23 cellular contexts compared by ENCODE assay signal in the genomic region with DNA sequence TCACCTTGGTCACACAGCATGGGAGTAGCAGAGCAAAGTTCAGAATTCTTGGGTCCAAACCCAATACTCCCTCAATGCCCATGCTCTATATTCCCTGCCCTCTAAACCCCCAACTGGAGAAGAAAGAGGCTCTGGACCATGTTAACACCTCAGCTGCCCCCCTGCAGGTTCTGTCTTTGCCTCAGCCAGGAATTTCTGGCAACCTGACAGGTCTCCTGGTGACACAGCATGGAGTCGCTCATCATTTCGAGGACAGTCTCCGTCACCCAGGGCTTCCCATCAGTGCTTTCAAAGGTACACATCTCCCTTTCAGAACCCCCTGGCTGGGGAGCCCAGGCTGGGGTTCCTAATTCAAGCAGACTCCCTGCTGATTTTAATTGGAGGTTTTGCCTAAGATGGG.
"Had no signal": no experiment of that assay in that cellular context is flagged by ENCODE, and none has a peak within 500 bp of the region (broad histone marks: within the 10 kb centered on the region; RNA-seq: fewer than 3 reads in every experiment).

No MANE protein-coding gene starts in this region.

- H3K9me3 Mint-ChIP-seq: activated CD4-positive, alpha-beta T cell treated with anti-CD3 and anti-CD28 coated beads, Interleukin-2, amount 10 ng/mL, durations not matched to agents 7 days and 5 days; activated naive CD8-positive, alpha-beta T cell treated with anti-CD3 and anti-CD28 coated beads, Interleukin-2, amount 10 ng/mL, durations not matched to agents 7 days and 5 days had no signal

- H3K36me3 Mint-ChIP-seq: activated naive CD4-positive, alpha-beta T cell treated with anti-CD3 and anti-CD28 coated beads, Interleukin-2, amount 10 ng/mL, durations not matched to agents 7 days and 5 days; activated naive CD8-positive, alpha-beta T cell treated with anti-CD3 and anti-CD28 coated beads, Interleukin-2, amount 10 ng/mL, durations not matched to agents 7 days and 5 days; immature natural killer cell; naive thymus-derived CD4-positive, alpha-beta T cell; stimulated activated naive B cell treated with anti-CD40 and anti-IgM and Interleukin-4, amounts not matched to agents 10 μg/mL and 1 μg/mL and 100 μg/mL, for 72 hours had no signal

- H3K27ac Mint-ChIP-seq: activated CD4-positive, alpha-beta memory T cell treated with anti-CD3 and anti-CD28 coated beads, Interleukin-2, amount 10 ng/mL, durations not matched to agents 7 days and 5 days; activated CD4-positive, alpha-beta T cell treated with anti-CD3 and anti-CD28 coated beads, Interleukin-2, amount 10 ng/mL, durations not matched to agents 7 days and 5 days; activated naive CD4-positive, alpha-beta T cell treated with anti-CD3 and anti-CD28 coated beads, Interleukin-2, amount 10 ng/mL, durations not matched to agents 7 days and 5 days; activated naive CD8-positive, alpha-beta T cell treated with anti-CD3 and anti-CD28 coated beads, Interleukin-2, amount 10 ng/mL, durations not matched to agents 7 days and 5 days; activated T-cell treated with anti-CD3 and anti-CD28 coated beads, Interleukin-2, amount 50 U/mL, for 24 hours; immature natural killer cell; naive thymus-derived CD4-positive, alpha-beta T cell; stimulated activated naive B cell treated with anti-CD40 and anti-IgM and Interleukin-4, amounts not matched to agents 10 μg/mL and 1 μg/mL and 100 μg/mL, for 72 hours had no signal

- H3K27me3 Mint-ChIP-seq: activated CD4-positive, alpha-beta memory T cell treated with anti-CD3 and anti-CD28 coated beads, Interleukin-2, amount 10 ng/mL, durations not matched to agents 7 days and 5 days; activated CD4-positive, alpha-beta T cell treated with anti-CD3 and anti-CD28 coated beads, Interleukin-2, amount 10 ng/mL, durations not matched to agents 7 days and 5 days; activated naive CD4-positive, alpha-beta T cell treated with anti-CD3 and anti-CD28 coated beads, Interleukin-2, amount 10 ng/mL, durations not matched to agents 7 days and 5 days; activated naive CD8-positive, alpha-beta T cell treated with anti-CD3 and anti-CD28 coated beads, Interleukin-2, amount 10 ng/mL, durations not matched to agents 7 days and 5 days; activated T-cell treated with anti-CD3 and anti-CD28 coated beads, Interleukin-2, amount 50 U/mL, for 24 hours; stimulated activated naive B cell treated with anti-CD40 and anti-IgM and Interleukin-4, amounts not matched to agents 10 μg/mL and 1 μg/mL and 100 μg/mL, for 72 hours had no signal

- H3K9me3 ChIP-seq: right atrium auricular region, stomach, thyroid gland, upper lobe of right lung had no signal

- DNase-seq: activated CD4-positive, alpha-beta memory T cell treated with anti-CD3 and anti-CD28 coated beads, Interleukin-2, amount 10 ng/mL, durations not matched to agents 7 days and 5 days; activated CD4-positive, alpha-beta T cell treated with anti-CD3 and anti-CD28 coated beads for 1 hour; activated CD4-positive, alpha-beta T cell treated with anti-CD3 and anti-CD28 coated beads, Interleukin-2, amount 10 ng/mL, durations not matched to agents 7 days and 5 days; activated CD8-positive, alpha-beta memory T cell treated with anti-CD3 and anti-CD28 coated beads, Interleukin-2, amount 50 U/mL, for 48 hours; activated gamma-delta T cell; activated naive CD4-positive, alpha-beta T cell treated with anti-CD3 and anti-CD28 coated beads, Interleukin-2, amount 10 ng/mL, durations not matched to agents 7 days and 5 days; activated naive CD8-positive, alpha-beta T cell treated with anti-CD3 and anti-CD28 coated beads, Interleukin-2, amount 10 ng/mL, durations not matched to agents 7 days and 5 days; activated T-cell treated with anti-CD3 and anti-CD28 coated beads, Interleukin-2, amount 50 U/mL, for 24 hours; central memory CD4-positive, alpha-beta T cell; dermis blood vessel endothelial cell; effector CD8-positive, alpha-beta T cell; immature natural killer cell; kidney; midbrain; naive thymus-derived CD4-positive, alpha-beta T cell; stimulated activated CD4-positive, alpha-beta T cell treated with anti-CD3 and anti-CD28 coated beads, Interleukin-1b, Interleukin-23, amount 100 ng/mL, for 48 hours; stimulated activated naive B cell treated with anti-CD40 and anti-IgM and Interleukin-4, amounts not matched to agents 10 μg/mL and 1 μg/mL and 100 μg/mL, for 72 hours; stomach; T-helper 2 cell; thyroid gland; upper lobe of right lung had no signal

- H3K4me3 ChIP-seq: right atrium auricular region, smooth muscle cell, stomach, thyroid gland, upper lobe of right lung had no signal

- H3K27ac ChIP-seq: right atrium auricular region, stomach, thyroid gland, upper lobe of right lung had no signal

- ATAC-seq: naive thymus-derived CD4-positive, alpha-beta T cell; stimulated activated naive B cell treated with anti-CD40 and anti-IgM and Interleukin-4, amounts not matched to agents 10 μg/mL and 1 μg/mL and 100 μg/mL, for 72 hours; upper lobe of right lung had no signal

- H3K4me1 Mint-ChIP-seq: activated CD4-positive, alpha-beta memory T cell treated with anti-CD3 and anti-CD28 coated beads, Interleukin-2, amount 10 ng/mL, durations not matched to agents 7 days and 5 days; activated CD4-positive, alpha-beta T cell treated with anti-CD3 and anti-CD28 coated beads, Interleukin-2, amount 10 ng/mL, durations not matched to agents 7 days and 5 days; activated naive CD4-positive, alpha-beta T cell treated with anti-CD3 and anti-CD28 coated beads, Interleukin-2, amount 10 ng/mL, durations not matched to agents 7 days and 5 days; activated naive CD8-positive, alpha-beta T cell treated with anti-CD3 and anti-CD28 coated beads, Interleukin-2, amount 10 ng/mL, durations not matched to agents 7 days and 5 days; immature natural killer cell; naive thymus-derived CD4-positive, alpha-beta T cell; stimulated activated naive B cell treated with anti-CD40 and anti-IgM and Interleukin-4, amounts not matched to agents 10 μg/mL and 1 μg/mL and 100 μg/mL, for 72 hours had no signal

- H3K36me3 ChIP-seq: right atrium auricular region, stomach, thyroid gland, upper lobe of right lung had no signal

- H3K4me3 Mint-ChIP-seq: activated CD4-positive, alpha-beta memory T cell treated with anti-CD3 and anti-CD28 coated beads, Interleukin-2, amount 10 ng/mL, durations not matched to agents 7 days and 5 days; activated CD4-positive, alpha-beta T cell treated with anti-CD3 and anti-CD28 coated beads, Interleukin-2, amount 10 ng/mL, durations not matched to agents 7 days and 5 days; activated naive CD4-positive, alpha-beta T cell treated with anti-CD3 and anti-CD28 coated beads, Interleukin-2, amount 10 ng/mL, durations not matched to agents 7 days and 5 days; activated naive CD8-positive, alpha-beta T cell treated with anti-CD3 and anti-CD28 coated beads, Interleukin-2, amount 10 ng/mL, durations not matched to agents 7 days and 5 days; activated T-cell treated with anti-CD3 and anti-CD28 coated beads, Interleukin-2, amount 50 U/mL, for 24 hours; immature natural killer cell; naive thymus-derived CD4-positive, alpha-beta T cell; stimulated activated naive B cell treated with anti-CD40 and anti-IgM and Interleukin-4, amounts not matched to agents 10 μg/mL and 1 μg/mL and 100 μg/mL, for 72 hours had no signal

- H3K4me1 ChIP-seq: right atrium auricular region, stomach, upper lobe of right lung had no signal

- H3K4me2 ChIP-seq: smooth muscle cell had no signal

- H3K27me3 ChIP-seq: right atrium auricular region, stomach, thyroid gland, upper lobe of right lung had no signal
